In the genomic region with DNA sequence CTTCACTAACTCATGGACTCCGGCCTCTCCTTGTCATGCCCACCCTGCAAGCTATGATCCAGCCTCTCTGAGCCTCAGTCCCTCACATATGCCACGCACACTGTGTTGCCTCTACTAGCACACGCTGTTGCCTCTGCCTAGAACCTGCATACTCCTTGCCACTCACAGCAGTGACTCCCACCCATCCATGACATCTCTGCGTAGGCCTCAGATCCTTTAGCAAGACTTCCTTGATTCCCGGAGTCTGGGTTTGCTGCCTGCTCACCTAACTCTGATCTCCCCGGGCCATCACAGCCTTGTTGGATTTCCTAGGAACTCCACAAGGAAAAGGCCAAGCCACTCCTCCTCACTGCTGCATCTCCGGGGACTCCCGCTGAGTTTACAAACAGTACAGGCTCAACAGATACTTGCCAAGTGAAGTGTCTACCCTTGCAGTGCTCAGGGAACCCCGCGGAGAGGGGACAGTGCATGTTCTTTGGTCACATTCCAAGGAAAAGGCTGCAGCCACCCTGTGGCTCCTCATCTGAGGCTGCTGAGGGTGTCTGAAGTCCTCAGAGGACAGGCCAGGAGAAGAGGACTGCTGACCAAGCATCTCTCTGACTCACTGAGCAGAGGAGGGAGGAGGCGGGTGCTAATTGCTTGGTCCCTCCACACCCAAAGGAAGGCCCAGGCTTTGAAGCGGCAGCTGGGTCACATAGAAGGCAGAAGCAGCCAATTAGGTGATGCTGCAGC, we compare ENCODE assay signal across 13 cellular contexts. TPM values are rescaled to one million over a fixed set of nuclear protein-coding genes. Genes with fewer than 3 reads are reported as not detected.
A peak's percentile ranks its signal among the peaks of the same experiment; 100 is the strongest.
DNase-seq lines count a peak whose midpoint lies in the region; ATAC-seq and TF ChIP-seq lines count a peak whose summit lies in the region.
"Had no signal": no experiment of that assay in that cellular context is flagged by ENCODE, and none has a peak within 500 bp of the region (broad histone marks: within the 10 kb centered on the region; RNA-seq: fewer than 3 reads in every experiment).

No MANE protein-coding gene starts in this region.

- H3K27me3 Mint-ChIP-seq in natural killer cell treated with Interleukin-12 subunit alpha and Interleukin-12 subunit beta and Interleukin-15 and Interleukin-18, amount 100 ng/mL, for 72 hours: peaks cover 9 to 13% of the 10 kb centered on the region in 2 donors
- H3K27me3 Mint-ChIP-seq in natural killer cell (ENCODE audit: low read depth in 2 of 2): peaks cover 0 to 11% of the 10 kb centered on the region in 2 donors
- H3K27me3 Mint-ChIP-seq in type B pancreatic cell: no peaks in the 10 kb centered on the region

- no peak for TF ChIP-seq CTCF in natural killer cell (IDR thresholded peaks at IDR 0.05)
- no peak for TF ChIP-seq CTCF in astrocyte of the spinal cord (IDR thresholded peaks at IDR 0.05; ENCODE audit: low read depth, low read length)
- no peak for TF ChIP-seq CTCF in type B pancreatic cell (conservative IDR thresholded peaks at IDR 0.05)

- intact Hi-C loops in natural killer cell (cut with micrococcal nuclease): no loop called here

- H3K4me1 Mint-ChIP-seq in natural killer cell treated with Interleukin-12 subunit alpha and Interleukin-12 subunit beta and Interleukin-15 and Interleukin-18, amount 100 ng/mL, for 72 hours (ENCODE audit: low read depth in 2 of 2): peaks cover 2 to 5% of the 10 kb centered on the region in 2 donors
- H3K4me1 Mint-ChIP-seq in natural killer cell: peaks cover 0 to 7% of the 10 kb centered on the region in 2 donors
- H3K4me1 Mint-ChIP-seq in type B pancreatic cell (ENCODE audit: unreplicated experiment): peaks cover 38% of the 10 kb centered on the region

- peak; percentile 20 for DNase-seq in natural killer cell treated with Interleukin-12 subunit alpha and Interleukin-12 subunit beta and Interleukin-15 and Interleukin-18, amount 100 ng/mL, for 72 hours (ENCODE audit: low spot score)
- DNase-seq in natural killer cell: no peak
- peak; percentile 85 for DNase-seq in astrocyte of the spinal cord (ENCODE audit: low read depth, low spot score)
- DNase-seq in iPS-NIHi7 (ENCODE audit: extremely low spot score): peak; percentile 55
- no peak for DNase-seq in activated naive CD4-positive, alpha-beta T cell treated with anti-CD3 and anti-CD28 coated beads, Interleukin-2, amount 50 U/mL, for 16 hours
- no peak for DNase-seq in effector CD4-positive, alpha-beta T cell
- no peak for DNase-seq in type B pancreatic cell (ENCODE audit: extremely low spot score, unreplicated experiment)
- DNase-seq: activated CD4-positive, CD25-positive, alpha-beta regulatory T cell; GF-D8; KBM-7; Right ventricle myocardium superior; stimulated activated CD4-positive, alpha-beta T cell treated with anti-CD3 and anti-CD28 coated beads, Interleukin-12 subunit alpha, Interleukin-12 subunit beta, amount 100 ng/mL, for 4 hours had no signal

- no peaks in the 10 kb centered on the region for H3K9me3 Mint-ChIP-seq in natural killer cell treated with Interleukin-12 subunit alpha and Interleukin-12 subunit beta and Interleukin-15 and Interleukin-18, amount 100 ng/mL, for 72 hours
- H3K9me3 Mint-ChIP-seq in natural killer cell (no peaks in the 10 kb centered on the region), type B pancreatic cell (no peaks in the 10 kb centered on the region)

- no peak overlapping the region for H3K4me3 ChIP-seq in astrocyte of the spinal cord (ENCODE audit: low read depth, low read length)

- no peak overlapping the region for H3K27ac Mint-ChIP-seq in natural killer cell treated with Interleukin-12 subunit alpha and Interleukin-12 subunit beta and Interleukin-15 and Interleukin-18, amount 100 ng/mL, for 72 hours
- H3K27ac Mint-ChIP-seq in natural killer cell: no peak overlapping the region
- H3K27ac Mint-ChIP-seq in type B pancreatic cell: no peak overlapping the region

- no peak for ATAC-seq in natural killer cell treated with Interleukin-12 subunit alpha and Interleukin-12 subunit beta and Interleukin-15 and Interleukin-18, amount 100 ng/mL, for 72 hours
- no peak for ATAC-seq in natural killer cell
- no peak for ATAC-seq in GM21528 (IDR thresholded peaks at IDR 0.05; ENCODE audit: low FRiP score, unreplicated experiment)

- H3K4me3 Mint-ChIP-seq in natural killer cell treated with Interleukin-12 subunit alpha and Interleukin-12 subunit beta and Interleukin-15 and Interleukin-18, amount 100 ng/mL, for 72 hours: no peak overlapping the region
- H3K4me3 Mint-ChIP-seq in natural killer cell (no peak overlapping the region), type B pancreatic cell (no peak overlapping the region)

- no peaks in the 10 kb centered on the region for H3K36me3 Mint-ChIP-seq in natural killer cell treated with Interleukin-12 subunit alpha and Interleukin-12 subunit beta and Interleukin-15 and Interleukin-18, amount 100 ng/mL, for 72 hours
- no peaks in the 10 kb centered on the region for H3K36me3 Mint-ChIP-seq in natural killer cell
- H3K36me3 Mint-ChIP-seq in type B pancreatic cell: no peaks in the 10 kb centered on the region

- in situ Hi-C loops in astrocyte of the spinal cord (cut with HindIII; ENCODE audit: low sequenced_read_pairs): no loop called here

RNA-seq across cellular contexts. Expression of gene NAV2, which starts 42.4 kb away (rescaled TPM):
- total RNA-seq in natural killer cell treated with Interleukin-12 subunit alpha and Interleukin-12 subunit beta and Interleukin-15 and Interleukin-18, amount 100 ng/mL, for 72 hours: under 1 TPM; 0.31 to 0.67 TPM
- total RNA-seq in natural killer cell (1 to 10 TPM in 1 of 3 donors, under 1 TPM in 2; 0.14 to 1.6 (median 0.43) TPM), type B pancreatic cell (ENCODE audit: low replicate concordance) (34.3 and 54.2 TPM in 2 replicates)

Comparison
In these comparisons a context has a peak if more than half of its experiments do, and no peak if none do; other contexts are left out.
1. DNase-seq: peak in natural killer cell treated with Interleukin-12 subunit alpha and Interleukin-12 subunit beta and Interleukin-15 and Interleukin-18, amount 100 ng/mL, for 72 hours (single experiment), astrocyte of the spinal cord (single experiment) and iPS-NIHi7 (single experiment); none in natural killer cell (single experiment), activated naive CD4-positive, alpha-beta T cell treated with anti-CD3 and anti-CD28 coated beads, Interleukin-2, amount 50 U/mL, for 16 hours (single experiment), effector CD4-positive, alpha-beta T cell (single experiment) and type B pancreatic cell (single experiment).
2. RNA of gene NAV2, which starts 42.4 kb away (total RNA-seq): 34.3 to 54.2 TPM in type B pancreatic cell; 0.31 to 0.67 TPM in natural killer cell treated with Interleukin-12 subunit alpha and Interleukin-12 subunit beta and Interleukin-15 and Interleukin-18, amount 100 ng/mL, for 72 hours and 0.14 to 1.6 TPM in natural killer cell; every median in the first group is over 10 times any median in the second.